21 cellular contexts compared by ENCODE assay signal in genomic region chr1:91799863-91800262, GRCh38.
"Had no signal": no experiment of that assay in that cellular context is flagged by ENCODE, and none has a peak within 500 bp of the region (broad histone marks: within the 10 kb centered on the region; RNA-seq: fewer than 3 reads in every experiment).

No MANE protein-coding gene starts in this region.

- ATAC-seq: activated T-cell treated with anti-CD3 and anti-CD28 coated beads, Interleukin-2, amount 50 U/mL, for 72 hours; esophagus mucosa; left lung had no signal

- DNase-seq: activated CD4-positive, alpha-beta T cell treated with anti-CD3 and anti-CD28 coated beads, Interleukin-2, amount 50 U/mL, for 1 hour; activated CD4-positive, CD25-positive, alpha-beta regulatory T cell treated with anti-CD3 and anti-CD28 coated beads, Interleukin-2, amount 50 U/mL, for 72 hours; activated CD8-positive, alpha-beta memory T cell treated with anti-CD3 and anti-CD28 coated beads for 24 hours; activated effector memory CD4-positive, alpha-beta T cell treated with anti-CD3 and anti-CD28 coated beads, Interleukin-2, amount 50 U/mL, for 16 hours; activated naive CD4-positive, alpha-beta T cell treated with anti-CD3 and anti-CD28 coated beads, Interleukin-2, amount 50 U/mL, for 16 hours; activated T-cell treated with anti-CD3 and anti-CD28 coated beads, Interleukin-2, amount 50 U/mL, for 72 hours; cerebellar nuclear complex; cortex of kidney; hippocampal formation; left lung; mammary epithelial cell; ovary; psoas muscle; stimulated activated CD4-positive, alpha-beta T cell treated with anti-CD3 and anti-CD28 coated beads, Interleukin-12 subunit alpha, Interleukin-12 subunit beta, amount 100 ng/mL, for 4 hours; stimulated activated CD4-positive, alpha-beta T cell treated with anti-CD3 and anti-CD28 coated beads, Interleukin-1b, Interleukin-23, amount 100 ng/mL, for 48 hours; stimulated activated CD8-positive, alpha-beta memory T cell treated with anti-CD3 and anti-CD28 coated beads, Interleukin-4, amount 100 ng/mL, for 48 hours; stimulated activated naive CD4-positive, alpha-beta T cell; thyroid gland had no signal

- H3K27me3 ChIP-seq: ascending aorta, left lung, ovary, thyroid gland had no signal

- H3K9me3 ChIP-seq: ascending aorta, left lung, ovary, psoas muscle, thyroid gland had no signal

- H3K36me3 ChIP-seq: left lung, ovary had no signal

- H3K27ac ChIP-seq: left lung, ovary, VCaP had no signal

- H3K9me3 Mint-ChIP-seq: activated T-cell treated with anti-CD3 and anti-CD28 coated beads, Interleukin-2, amount 50 U/mL, for 72 hours had no signal

- H3K4me3 Mint-ChIP-seq: activated T-cell treated with anti-CD3 and anti-CD28 coated beads, Interleukin-2, amount 50 U/mL, for 72 hours had no signal

- H3K27ac Mint-ChIP-seq: activated T-cell treated with anti-CD3 and anti-CD28 coated beads, Interleukin-2, amount 50 U/mL, for 72 hours had no signal

- H3K4me3 ChIP-seq: ascending aorta, left lung, ovary, psoas muscle, thyroid gland had no signal
